1 cellular context compared by ENCODE assay signal in genomic region chr7:18495412-18496335, GRCh38.
TF ChIP-seq lines count a peak whose summit lies in the region.

Gene HDAC9, plus strand, starts transcription at chr7:18495749. Its CDS starts 554 bp downstream, at chr7:18496303.

TF ChIP-seq in IMR-90, 13 proteins besides CTCF, POLR2A, EP300 and RAD21 (continued from another document):
- TF ChIP-seq USF2 (IDR thresholded peaks at IDR 0.05; ENCODE audit: low read depth, low read length) (no peak), SMC3 (IDR thresholded peaks at IDR 0.05; ENCODE audit: low read depth, low read length) (no peak), MAZ (IDR thresholded peaks at IDR 0.05; ENCODE audit: borderline replicate concordance, low read depth, low read length) (no peak), MAFK (IDR thresholded peaks at IDR 0.05; ENCODE audit: low read depth, low read length) (no peak), FOS (IDR thresholded peaks at IDR 0.05; ENCODE audit: low read depth, low read length) (no peak)
